ENCODE assay signal across 23 cellular contexts in the genomic region with DNA sequence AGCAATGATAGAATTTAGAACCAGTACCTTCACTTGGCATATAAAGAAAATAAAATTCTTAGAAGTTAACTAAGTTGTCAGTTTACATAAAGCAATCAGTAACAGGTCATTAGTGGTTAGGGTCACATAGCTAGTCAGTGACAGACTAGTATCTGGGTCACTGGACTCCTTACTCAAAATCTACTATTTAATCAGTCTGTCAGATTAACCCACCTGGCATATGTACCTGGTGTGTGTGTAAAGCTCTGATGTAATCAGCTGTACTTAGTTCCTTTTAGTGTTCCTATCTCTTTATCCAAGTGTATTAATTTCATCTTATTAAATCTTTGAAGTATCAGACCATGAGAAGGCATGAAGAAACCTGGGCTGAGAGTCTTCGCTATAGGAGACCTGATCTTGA. TPM values are rescaled to one million over a fixed set of nuclear protein-coding genes. Genes with fewer than 3 reads are reported as not detected.
DNase-seq lines count a peak whose midpoint lies in the region; ATAC-seq, FAIRE-seq and TF ChIP-seq lines count a peak whose summit lies in the region.
"Had no signal": no experiment of that assay in that cellular context is flagged by ENCODE, and none has a peak within 500 bp of the region (broad histone marks: within the 10 kb centered on the region; RNA-seq: fewer than 3 reads in every experiment).

No MANE protein-coding gene starts in this region.

- peak; percentile 71 to 79 (median 73) for ATAC-seq in right lobe of liver
- ATAC-seq in GM18870 (IDR thresholded peaks at IDR 0.05; ENCODE audit: unreplicated experiment), result no peak
- ATAC-seq: GM12878 had no signal

- H3K9me3 ChIP-seq in Loucy (ENCODE audit: insufficient read depth, low read depth, low read length), result no peaks in the 10 kb centered on the region
- no peaks in the 10 kb centered on the region for H3K9me3 ChIP-seq in right lobe of liver
- H3K9me3 ChIP-seq: BE2C, BLaER1 had no signal

- DNase-seq in H54 (ENCODE audit: insufficient read length, low spot score) (no peak), right lobe of liver (no peak), inferior parietal cortex (ENCODE audit: extremely low spot score) (no peak), mesenteric fat pad (ENCODE audit: low spot score) (no peak)
- DNase-seq: 8988T; ACHN; BE2C; C1 segment of cervical spinal cord; CD8-positive, alpha-beta memory T cell; COR-L47; DMS 273 treated with DMSO at 0.1 percent for 48 hours; DMS153; DMS53; DMS79; DND-41; EL; GDM1 had no signal

- H3K9ac ChIP-seq in Loucy (ENCODE audit: low read depth, low read length, poor library complexity, severe bottlenecking), result no peak overlapping the region
- H3K9ac ChIP-seq: BLaER1 had no signal

- no peak for TF ChIP-seq POLR2A in H54 (IDR thresholded peaks at IDR 0.05; ENCODE audit: low read depth, low read length)
- no peak for TF ChIP-seq POLR2A in right lobe of liver (IDR thresholded peaks at IDR 0.05)

- FAIRE-seq in H54 (lab: Jason Lieb, UNC), result peak; percentile 89
- FAIRE-seq: GM12878, GM12892, GM18507 had no signal

- H3K4me1 ChIP-seq in Loucy (ENCODE audit: insufficient read depth, low read length, poor library complexity, severe bottlenecking) (peaks cover 49% of the 10 kb centered on the region), right lobe of liver (peaks cover 0 to 23% (median 3%) of the 10 kb centered on the region in 4 donors)
- H3K4me1 ChIP-seq: BE2C had no signal

- no peak overlapping the region for H3K4me3 ChIP-seq in Loucy (ENCODE audit: low read length, poor library complexity, severe bottlenecking)
- H3K4me3 ChIP-seq in right lobe of liver, result no peak overlapping the region
- H3K4me3 ChIP-seq: BLaER1, GM12878 had no signal

- intact Hi-C loops in right lobe of liver (cut with DNase I), result no loop called here

- no peaks in the 10 kb centered on the region for H3K9me2 ChIP-seq in Loucy (replicated peaks; ENCODE audit: low read depth, low read length)

- H3F3A ChIP-seq in Loucy (ENCODE audit: low read depth), result no peaks in the 10 kb centered on the region

- H3K4me2 ChIP-seq in Loucy (ENCODE audit: low read depth, low read length, poor library complexity, severe bottlenecking), result peak overlapping the region; percentile 22
- H3K4me2 ChIP-seq: BLaER1 had no signal

- no peaks in the 10 kb centered on the region for H3K27me3 ChIP-seq in Loucy (ENCODE audit: insufficient read depth, low read length, poor library complexity, severe bottlenecking)
- no peaks in the 10 kb centered on the region for H3K27me3 ChIP-seq in right lobe of liver
- H3K27me3 ChIP-seq: BE2C, BLaER1 had no signal

- H3K79me2 ChIP-seq in Loucy (ENCODE audit: insufficient read depth, low read length), result peaks cover 43% of the 10 kb centered on the region

- no peak for TF ChIP-seq CTCF in Loucy (conservative IDR thresholded peaks at IDR 0.05; ENCODE audit: low read length)
- no peak for TF ChIP-seq CTCF in right lobe of liver (IDR thresholded peaks at IDR 0.05)

- 88% methylated on average over 1 of the region's 1 CpG for WGBS in right lobe of liver (ENCODE audit: insufficient coverage, low coverage, low lambda C conversion rate, missing lambda C conversion rate)

- H2AFZ ChIP-seq in Loucy (ENCODE audit: low read length), result no peak overlapping the region

- peaks cover 1% of the 10 kb centered on the region for H4K20me1 ChIP-seq in Loucy (ENCODE audit: insufficient read depth, low read length, poor library complexity, severe bottlenecking)

- peak overlapping the region in 1 of 3 donors; percentile 17 for H3K27ac ChIP-seq in right lobe of liver
- H3K27ac ChIP-seq: BLaER1 had no signal

- H3K36me3 ChIP-seq in Loucy (ENCODE audit: insufficient read depth, low read length) (peaks cover 34% of the 10 kb centered on the region; the same call in 1 of the 2 replicates), right lobe of liver (peaks cover 0 to 16% (median 2%) of the 10 kb centered on the region in 4 donors)

RNA-seq across cellular contexts. Expression of gene CEP78, which starts 7.3 kb away (rescaled TPM):
- total RNA-seq in right lobe of liver (10 to 100 TPM in 1 of 6 experiments, 1 to 10 TPM in 5; 5.5 to 10.4 (median 8.7) TPM), mesenteric fat pad (9.4 TPM)

RNA-seq across cellular contexts. Expression of gene PSAT1, which starts 53.8 kb away (rescaled TPM):
- total RNA-seq in right lobe of liver (100 to 1,000 TPM in 2 of 6 experiments, 10 to 100 TPM in 4; 34.2 to 117 (median 89.3) TPM), mesenteric fat pad (19.1 TPM)
